2 cellular contexts compared by ENCODE assay signal in genomic region chr2:66496680-66497420, GRCh38.
TF ChIP-seq lines count a peak whose summit lies in the region.

No MANE protein-coding gene starts in this region.

TF ChIP-seq in IMR-90, 13 proteins besides CTCF, POLR2A, EP300 and RAD21:
- TF ChIP-seq CEBPB (IDR thresholded peaks at IDR 0.05; ENCODE audit: low read depth, low read length) = no peak
- no peak for TF ChIP-seq ELK1 (IDR thresholded peaks at IDR 0.05; ENCODE audit: borderline replicate concordance, low read depth, low read length)
- TF ChIP-seq RCOR1 (IDR thresholded peaks at IDR 0.05; ENCODE audit: insufficient replicate concordance, low read length) = no peak
- TF ChIP-seq CHD1 (IDR thresholded peaks at IDR 0.05; ENCODE audit: low read depth, low read length) = no peak
- no peak for TF ChIP-seq MAFK (IDR thresholded peaks at IDR 0.05; ENCODE audit: low read depth, low read length)
- TF ChIP-seq USF2 (IDR thresholded peaks at IDR 0.05; ENCODE audit: low read depth, low read length) = no peak
- TF ChIP-seq SMC3 (IDR thresholded peaks at IDR 0.05; ENCODE audit: low read depth, low read length) = no peak
- no peak for TF ChIP-seq BHLHE40 (IDR thresholded peaks at IDR 0.05; ENCODE audit: low read depth, low read length)
- no peak for TF ChIP-seq MAZ (IDR thresholded peaks at IDR 0.05; ENCODE audit: borderline replicate concordance, low read depth, low read length)
- no peak for TF ChIP-seq NFE2L2 (IDR thresholded peaks at IDR 0.05; ENCODE audit: low read depth, low read length)
- no peak for TF ChIP-seq MXI1 (IDR thresholded peaks at IDR 0.05; ENCODE audit: borderline replicate concordance, low read depth, low read length)
- TF ChIP-seq FOS (IDR thresholded peaks at IDR 0.05; ENCODE audit: low read depth, low read length) = no peak
- no peak for TF ChIP-seq RFX5 (IDR thresholded peaks at IDR 0.05; ENCODE audit: low read depth, low read length)

TF ChIP-seq in GM12891, 5 proteins besides CTCF, POLR2A, EP300 and RAD21:
- TF ChIP-seq SPI1 (IDR thresholded peaks at IDR 0.05; ENCODE audit: low read depth, low read length) (no peak), TAF1 (IDR thresholded peaks at IDR 0.05; ENCODE audit: low read depth, low read length) (no peak), POLR2AphosphoS5 (IDR thresholded peaks at IDR 0.05; ENCODE audit: low read depth, low read length) (no peak), POU2F2 (IDR thresholded peaks at IDR 0.05; ENCODE audit: low read depth, low read length) (no peak), PAX5 (IDR thresholded peaks at IDR 0.05; ENCODE audit: insufficient read depth, low read length, severe bottlenecking) (no peak)
